In genomic region chr1:208538078-208538477, GRCh38 we compare ENCODE assay signal across 31 cellular contexts.
"Had no signal": no experiment of that assay in that cellular context is flagged by ENCODE, and none has a peak within 500 bp of the region (broad histone marks: within the 10 kb centered on the region; RNA-seq: fewer than 3 reads in every experiment).

No MANE protein-coding gene starts in this region.

- ATAC-seq: activated CD4-positive, alpha-beta T cell treated with anti-CD3 and anti-CD28 coated beads for 36 hours; activated CD8-positive, alpha-beta memory T cell treated with anti-CD3 and anti-CD28 coated beads, Interleukin-2, amount 10 ng/mL, durations not matched to agents 7 days and 5 days; activated CD8-positive, alpha-beta T cell treated with anti-CD3 and anti-CD28 coated beads, Interleukin-2, amount 10 ng/mL, durations not matched to agents 7 days and 5 days; activated naive CD4-positive, alpha-beta T cell treated with anti-CD3 and anti-CD28 coated beads, Interleukin-2, amount 50 U/mL, for 72 hours; T-cell; T-helper 17 cell had no signal

- DNase-seq: activated CD4-positive, alpha-beta memory T cell treated with anti-CD3 and anti-CD28 coated beads for 36 hours; activated CD4-positive, alpha-beta T cell treated with anti-CD3 and anti-CD28 coated beads for 36 hours; activated CD4-positive, alpha-beta T cell treated with anti-CD3 and anti-CD28 coated beads, Interleukin-2, amount 10 ng/mL, durations not matched to agents 24 days and 14 days; activated CD4-positive, CD25-positive, alpha-beta regulatory T cell; activated CD4-positive, CD25-positive, alpha-beta regulatory T cell treated with anti-CD3 and anti-CD28 coated beads, Interleukin-2, amount 50 U/mL, for 72 hours; activated CD8-positive, alpha-beta memory T cell treated with anti-CD3 and anti-CD28 coated beads, Interleukin-2, amount 10 ng/mL, durations not matched to agents 7 days and 5 days; activated CD8-positive, alpha-beta memory T cell treated with anti-CD3 and anti-CD28 coated beads, Interleukin-2, amount 50 U/mL, for 4 hours; activated CD8-positive, alpha-beta T cell treated with anti-CD3 and anti-CD28 coated beads, Interleukin-2, amount 10 ng/mL, durations not matched to agents 7 days and 5 days; activated gamma-delta T cell; activated naive CD4-positive, alpha-beta T cell; activated naive CD4-positive, alpha-beta T cell treated with anti-CD3 and anti-CD28 coated beads, Interleukin-2, amount 10 ng/mL, durations not matched to agents 7 days and 5 days; activated T-cell treated with anti-CD3 and anti-CD28 coated beads, Interleukin-2, amount 50 U/mL, for 1 hour; activated T-cell treated with anti-CD3 and anti-CD28 coated beads, Interleukin-2, amount 50 U/mL, for 48 hours; amniotic stem cell; anterior cingulate cortex; brain microvascular endothelial cell; central memory CD4-positive, alpha-beta T cell; cerebellar nuclear complex; colonic mucosa; effector CD8-positive, alpha-beta T cell; foreskin fibroblast; glutamatergic neuron; SW 1271; T-cell; T-helper 17 cell; T1000 had no signal

- H3K27ac Mint-ChIP-seq: activated CD4-positive, alpha-beta memory T cell treated with anti-CD3 and anti-CD28 coated beads for 36 hours; activated CD4-positive, alpha-beta T cell treated with anti-CD3 and anti-CD28 coated beads for 36 hours; activated CD4-positive, alpha-beta T cell treated with anti-CD3 and anti-CD28 coated beads, Interleukin-2, amount 10 ng/mL, durations not matched to agents 24 days and 14 days; activated CD8-positive, alpha-beta memory T cell treated with anti-CD3 and anti-CD28 coated beads, Interleukin-2, amount 10 ng/mL, durations not matched to agents 7 days and 5 days; activated CD8-positive, alpha-beta T cell treated with anti-CD3 and anti-CD28 coated beads, Interleukin-2, amount 10 ng/mL, durations not matched to agents 7 days and 5 days; activated naive CD4-positive, alpha-beta T cell treated with anti-CD3 and anti-CD28 coated beads, Interleukin-2, amount 10 ng/mL, durations not matched to agents 7 days and 5 days; activated naive CD4-positive, alpha-beta T cell treated with anti-CD3 and anti-CD28 coated beads, Interleukin-2, amount 50 U/mL, for 72 hours; activated T-helper 1 cell treated with anti-CD3 and anti-CD28 coated beads, Interleukin-12 subunit alpha, Interleukin-12 subunit beta, Interleukin-2, Interleukin-4 antibody, amounts not matched to agents 30 ng/mL and 10 ng/mL and 1 ng/mL, durations not matched to agents 14 hours and 24 hours and 36 hours; activated T-helper 2 cell treated with anti-CD3 and anti-CD28 coated beads, Interferon-gamma antibody, Interleukin-2, Interleukin-4, amounts not matched to agents 10 μg/mL and 5 μg/mL and 100 μg/mL, durations not matched to agents 14 hours and 24 hours and 36 hours; T-cell; T-helper 17 cell; T-helper 2 cell treated with Interferon-gamma antibody and Interleukin-4, amounts not matched to agents 5 μg/mL and 100 μg/mL, for 36 hours had no signal

- H3K4me1 ChIP-seq: colonic mucosa had no signal

- H3K9me3 Mint-ChIP-seq: activated CD4-positive, alpha-beta memory T cell treated with anti-CD3 and anti-CD28 coated beads for 36 hours; activated CD4-positive, alpha-beta T cell treated with anti-CD3 and anti-CD28 coated beads, Interleukin-2, amount 10 ng/mL, durations not matched to agents 24 days and 14 days; activated naive CD4-positive, alpha-beta T cell treated with anti-CD3 and anti-CD28 coated beads, Interleukin-2, amount 10 ng/mL, durations not matched to agents 7 days and 5 days; activated naive CD4-positive, alpha-beta T cell treated with anti-CD3 and anti-CD28 coated beads, Interleukin-2, amount 50 U/mL, for 72 hours; activated T-helper 1 cell treated with anti-CD3 and anti-CD28 coated beads, Interleukin-12 subunit alpha, Interleukin-12 subunit beta, Interleukin-2, Interleukin-4 antibody, amounts not matched to agents 30 ng/mL and 10 ng/mL and 1 ng/mL, durations not matched to agents 14 hours and 24 hours and 36 hours; activated T-helper 2 cell treated with anti-CD3 and anti-CD28 coated beads, Interferon-gamma antibody, Interleukin-2, Interleukin-4, amounts not matched to agents 10 μg/mL and 5 μg/mL and 100 μg/mL, durations not matched to agents 14 hours and 24 hours and 36 hours; T-cell; T-helper 2 cell treated with Interferon-gamma antibody and Interleukin-4, amounts not matched to agents 5 μg/mL and 100 μg/mL, for 36 hours had no signal

- H3K27me3 ChIP-seq: brain microvascular endothelial cell, colonic mucosa had no signal

- H3K9me3 ChIP-seq: colonic mucosa had no signal

- H3K27ac ChIP-seq: brain microvascular endothelial cell, colonic mucosa, epithelial cell of prostate had no signal

- H3K36me3 ChIP-seq: brain microvascular endothelial cell, colonic mucosa had no signal

- H3K4me3 ChIP-seq: colonic mucosa had no signal

- H3K4me3 Mint-ChIP-seq: activated CD4-positive, alpha-beta memory T cell treated with anti-CD3 and anti-CD28 coated beads for 36 hours; activated CD4-positive, alpha-beta T cell treated with anti-CD3 and anti-CD28 coated beads for 36 hours; activated CD4-positive, alpha-beta T cell treated with anti-CD3 and anti-CD28 coated beads, Interleukin-2, amount 10 ng/mL, durations not matched to agents 24 days and 14 days; activated CD8-positive, alpha-beta memory T cell treated with anti-CD3 and anti-CD28 coated beads, Interleukin-2, amount 10 ng/mL, durations not matched to agents 7 days and 5 days; activated CD8-positive, alpha-beta T cell treated with anti-CD3 and anti-CD28 coated beads, Interleukin-2, amount 10 ng/mL, durations not matched to agents 7 days and 5 days; activated naive CD4-positive, alpha-beta T cell treated with anti-CD3 and anti-CD28 coated beads, Interleukin-2, amount 10 ng/mL, durations not matched to agents 7 days and 5 days; activated T-helper 1 cell treated with anti-CD3 and anti-CD28 coated beads, Interleukin-12 subunit alpha, Interleukin-12 subunit beta, Interleukin-2, Interleukin-4 antibody, amounts not matched to agents 30 ng/mL and 10 ng/mL and 1 ng/mL, durations not matched to agents 14 hours and 24 hours and 36 hours; T-cell; T-helper 17 cell; T-helper 2 cell treated with Interferon-gamma antibody and Interleukin-4, amounts not matched to agents 5 μg/mL and 100 μg/mL, for 36 hours had no signal

- H3K4me1 Mint-ChIP-seq: activated CD4-positive, alpha-beta T cell treated with anti-CD3 and anti-CD28 coated beads for 36 hours; activated CD4-positive, alpha-beta T cell treated with anti-CD3 and anti-CD28 coated beads, Interleukin-2, amount 10 ng/mL, durations not matched to agents 24 days and 14 days; activated naive CD4-positive, alpha-beta T cell treated with anti-CD3 and anti-CD28 coated beads, Interleukin-2, amount 10 ng/mL, durations not matched to agents 7 days and 5 days; T-cell; T-helper 17 cell had no signal

- H3K27me3 Mint-ChIP-seq: activated CD4-positive, alpha-beta memory T cell treated with anti-CD3 and anti-CD28 coated beads for 36 hours; activated naive CD4-positive, alpha-beta T cell treated with anti-CD3 and anti-CD28 coated beads, Interleukin-2, amount 10 ng/mL, durations not matched to agents 7 days and 5 days had no signal

- H3K36me3 Mint-ChIP-seq: activated CD4-positive, alpha-beta memory T cell treated with anti-CD3 and anti-CD28 coated beads for 36 hours; activated CD8-positive, alpha-beta memory T cell treated with anti-CD3 and anti-CD28 coated beads, Interleukin-2, amount 10 ng/mL, durations not matched to agents 7 days and 5 days; activated naive CD4-positive, alpha-beta T cell treated with anti-CD3 and anti-CD28 coated beads, Interleukin-2, amount 10 ng/mL, durations not matched to agents 7 days and 5 days; activated naive CD4-positive, alpha-beta T cell treated with anti-CD3 and anti-CD28 coated beads, Interleukin-2, amount 50 U/mL, for 72 hours; T-cell had no signal
